8 cellular contexts compared by ENCODE assay signal in genomic region chrX:47217121-47217851, GRCh38. TPM values are rescaled to one million over a fixed set of nuclear protein-coding genes. Genes with fewer than 3 reads are reported as not detected.
DNase-seq lines count a peak whose midpoint lies in the region; ATAC-seq and TF ChIP-seq lines count a peak whose summit lies in the region.

No MANE protein-coding gene starts in this region.

- H3K36me3 Mint-ChIP-seq in CD4-positive, alpha-beta T cell (ENCODE audit: low read depth), result peaks cover 62% of the 10 kb centered on the region
- H3K36me3 Mint-ChIP-seq in nephron (ENCODE audit: low read depth), result peaks cover 51% of the 10 kb centered on the region

- peak; percentile 9 for ATAC-seq in CD4-positive, alpha-beta T cell (ENCODE audit: poor library complexity)

- intact Hi-C loops in CD4-positive, alpha-beta T cell (cut with DNase I, micrococcal nuclease), result loop anchor here (2.0 to 5.0 kb wide), 2 partner anchors 20 to 140 kb away; no protein-coding TSS in a partner anchor

- POLR2A ChIA-PET in CD4-positive, alpha-beta T cell (lab: Charles Lee), result interaction anchor here (0.6 to 7.3 kb wide), 25 partner anchors 12 to 1741 kb away, joined by 3 to 137 read pairs (median 5); partner anchors contain the start of genes NDUFB11, OTUD5, RBM10 and USP11

- H3K9me3 Mint-ChIP-seq in CD4-positive, alpha-beta T cell, result no peaks in the 10 kb centered on the region
- H3K9me3 Mint-ChIP-seq in nephron, result no peaks in the 10 kb centered on the region

- no peaks in the 10 kb centered on the region for H3K27me3 ChIP-seq in CD4-positive, alpha-beta T cell (ENCODE audit: control insufficient read depth, insufficient read depth, low read length)
- no peaks in the 10 kb centered on the region for H3K27me3 ChIP-seq in esophagus (ENCODE audit: control insufficient read depth in 1 of 2, insufficient read depth in 2 of 2, low read length in 2 of 2)

- TF ChIP-seq EP300 in Ishikawa (IDR thresholded peaks at IDR 0.05; ENCODE audit: borderline replicate concordance), result no peak

- H3K27me3 Mint-ChIP-seq in CD4-positive, alpha-beta T cell, result no peaks in the 10 kb centered on the region
- H3K27me3 Mint-ChIP-seq in nephron (ENCODE audit: low read depth), result no peaks in the 10 kb centered on the region

- H3K9me3 ChIP-seq in CD4-positive, alpha-beta T cell (ENCODE audit: control insufficient read depth, low read length), result no peaks in the 10 kb centered on the region
- H3K9me3 ChIP-seq in esophagus (ENCODE audit: control insufficient read depth in 2 of 2, insufficient read depth in 1 of 2, low read depth in 1 of 2, low read length in 1 of 2), result no peaks in the 10 kb centered on the region

- peak overlapping the region; percentile 98 for H3K4me3 Mint-ChIP-seq in CD4-positive, alpha-beta T cell
- H3K4me3 Mint-ChIP-seq in nephron, result peak overlapping the region; percentile 94

- WGBS in esophagus, 2 donors, result 1 to 15% methylated on average over 22 of the region's 22 CpGs

- peaks cover 0 to 13% of the 10 kb centered on the region in 2 donors for H3K4me1 ChIP-seq in esophagus (ENCODE audit: control insufficient read depth in 2 of 2, insufficient read depth in 2 of 2, low read length in 1 of 2)

- peaks cover 10 to 26% of the 10 kb centered on the region in 2 donors for H3K36me3 ChIP-seq in esophagus (ENCODE audit: control insufficient read depth in 2 of 2, insufficient read depth in 2 of 2, low read length in 1 of 2)

- peak overlapping the region; percentile 98 for H3K27ac Mint-ChIP-seq in CD4-positive, alpha-beta T cell
- peak overlapping the region; percentile 99 to 100 (median 99) for H3K27ac Mint-ChIP-seq in nephron

- no peak for TF ChIP-seq CTCF in CD4-positive, alpha-beta T cell (IDR thresholded peaks at IDR 0.05)
- no peak for TF ChIP-seq CTCF in nephron (IDR thresholded peaks at IDR 0.05; ENCODE audit: unreplicated experiment in 3 of 3)

- peaks cover 38% of the 10 kb centered on the region for H3K4me1 Mint-ChIP-seq in CD4-positive, alpha-beta T cell (ENCODE audit: low read depth)
- peaks cover 32% of the 10 kb centered on the region for H3K4me1 Mint-ChIP-seq in nephron

- peak in 1 of 10 experiments; percentile 16 for DNase-seq in CD4-positive, alpha-beta T cell
- peak; percentile 11 to 30 for DNase-seq in activated CD4-positive, alpha-beta T cell treated with anti-CD3 and anti-CD28 coated beads for 4 hours
- DNase-seq in NCI-H510A (lab: John Stamatoyannopoulos, UW), result no peak
- DNase-seq in KG1 (lab: John Stamatoyannopoulos, UW), result no peak
- no peak for DNase-seq in medulla oblongata (ENCODE audit: extremely low spot score)

- H3K27ac ChIP-seq in CD4-positive, alpha-beta T cell (ENCODE audit: low read depth, low read length), result peak overlapping the region; percentile 84
- H3K27ac ChIP-seq in esophagus (ENCODE audit: low read depth in 2 of 2, low read length in 1 of 2), result peak overlapping the region; percentile 94 to 97

- CTCF ChIA-PET in CD4-positive, alpha-beta T cell (lab: Charles Lee), result interaction anchor here (1.5 to 1.7 kb wide), 2 partner anchors 167 to 306 kb away, joined by 6 to 11 read pairs; no protein-coding TSS in a partner anchor

- TF ChIP-seq RAD21 in Ishikawa (IDR thresholded peaks at IDR 0.05; ENCODE audit: low read depth), result no peak

- H3K4me3 ChIP-seq in esophagus (ENCODE audit: low read depth in 1 of 2, low read length in 2 of 2), result peak overlapping the region in 1 of 2 donors; percentile 30

TF ChIP-seq in Ishikawa, 13 proteins besides CTCF, POLR2A, EP300 and RAD21:
- TF ChIP-seq CEBPB (IDR thresholded peaks at IDR 0.05) (no peak), MAX (IDR thresholded peaks at IDR 0.05) (0 out of 2 replicates have a peak, but pooled peaks have one; percentile 10)

RNA-seq across cellular contexts. Expression of gene CDK16, which starts 1.2 kb away (rescaled TPM):
- total RNA-seq in CD4-positive, alpha-beta T cell, result 100 to 1,000 TPM; 182 to 190 TPM
- 10 to 100 TPM; 47.5 to 59.8 TPM for polyA plus RNA-seq in esophagus

RNA-seq across cellular contexts. Expression of gene USP11, which starts 15.5 kb away (rescaled TPM):
- 10 to 100 TPM; 62.6 to 66.2 TPM for total RNA-seq in CD4-positive, alpha-beta T cell
- polyA plus RNA-seq in esophagus, result 10 to 100 TPM; 11.3 to 13.6 TPM

RNA-seq across cellular contexts. Expression of gene UBA1, which starts 23.7 kb away (rescaled TPM):
- 10 to 100 TPM; 70.0 to 72.1 TPM for total RNA-seq in CD4-positive, alpha-beta T cell
- 100 to 1,000 TPM; 111 to 126 TPM for polyA plus RNA-seq in esophagus

Comparison
In these comparisons a context has a peak if more than half of its experiments do, and no peak if none do; other contexts are left out.
1. DNase-seq: peak in activated CD4-positive, alpha-beta T cell treated with anti-CD3 and anti-CD28 coated beads for 4 hours (2 of 2); none in NCI-H510A (single experiment), KG1 (single experiment) and medulla oblongata (single experiment).